1 cellular context compared by ENCODE assay signal in genomic region chr6:8102122-8102958, GRCh38.
TF ChIP-seq lines count a peak whose summit lies in the region.

TSS of gene EEF1E1 (minus strand) at chr6:8102548. CDS start at chr6:8102521, 27 bp downstream.

TF ChIP-seq in GM12878, 131 proteins besides CTCF, POLR2A, EP300 and RAD21 (continued from another document):
- TF ChIP-seq ZBTB4 (CRISPR knock-in tag; IDR thresholded peaks at IDR 0.05) (no peak), ZNF217 (IDR thresholded peaks at IDR 0.05) (no peak), LARP7 (IDR thresholded peaks at IDR 0.05) (peak; percentile 21; the same call in 1 of the 2 replicates)
